2 cellular contexts compared by ENCODE assay signal in genomic region chr1:228374711-228375577, GRCh38.
A peak's percentile ranks its signal among the peaks of the same experiment; 100 is the strongest.
TF ChIP-seq lines count a peak whose summit lies in the region.

No MANE protein-coding gene starts in this region.

TF ChIP-seq in liver, 16 proteins besides CTCF, POLR2A, EP300 and RAD21 (continued from another document):
- TF ChIP-seq EGR1 (IDR thresholded peaks at IDR 0.05; ENCODE audit: low read depth in 2 of 2) (no peak), GABPA (IDR thresholded peaks at IDR 0.05 in 1 of 2, conservative IDR thresholded peaks at IDR 0.05 in 1 of 2) (no peak), YY1 (IDR thresholded peaks at IDR 0.05) (no peak), RXRA (IDR thresholded peaks at IDR 0.05) (peak; percentile 51), NR2F2 (IDR thresholded peaks at IDR 0.05) (peak; percentile 71), HNF4A (conservative IDR thresholded peaks at IDR 0.05) (no peak)

TF ChIP-seq in HepG2, 621 proteins besides CTCF, POLR2A, EP300 and RAD21:
- TF ChIP-seq ATF4 (CRISPR knock-in tag; IDR thresholded peaks at IDR 0.05), result no peak
- no peak for TF ChIP-seq RBM22 (optimal IDR thresholded peaks at IDR 0.05; ENCODE audit: low read length)
- no peak for TF ChIP-seq NFIC (IDR thresholded peaks at IDR 0.05; ENCODE audit: low read length)
- TF ChIP-seq ZNF180 (CRISPR knock-in tag; IDR thresholded peaks at IDR 0.05; ENCODE audit: borderline replicate concordance, low read depth), result no peak
- no peak for TF ChIP-seq ZNF563 (CRISPR knock-in tag; IDR thresholded peaks at IDR 0.05)
- no peak for TF ChIP-seq ZNF20 (CRISPR knock-in tag; IDR thresholded peaks at IDR 0.05)
- no peak for TF ChIP-seq ZFP82 (CRISPR knock-in tag; IDR thresholded peaks at IDR 0.05; ENCODE audit: borderline replicate concordance)
- no peak for TF ChIP-seq ZNF30 (CRISPR knock-in tag; IDR thresholded peaks at IDR 0.05)
- TF ChIP-seq ZNF891 (CRISPR knock-in tag; IDR thresholded peaks at IDR 0.05), result no peak
- TF ChIP-seq HDAC6 (IDR thresholded peaks at IDR 0.05; ENCODE audit: low read depth, low read length), result no peak
- no peak for TF ChIP-seq TOPORS (CRISPR knock-in tag; IDR thresholded peaks at IDR 0.05)
- TF ChIP-seq TBX3 (IDR thresholded peaks at IDR 0.05; ENCODE audit: borderline replicate concordance), result no peak
- TF ChIP-seq ZNF629 (CRISPR knock-in tag; conservative IDR thresholded peaks at IDR 0.05), result no peak
- no peak for TF ChIP-seq LCORL (IDR thresholded peaks at IDR 0.05)
- TF ChIP-seq LCORL (CRISPR knock-in tag; IDR thresholded peaks at IDR 0.05), result no peak
- no peak for TF ChIP-seq TCF7 (IDR thresholded peaks at IDR 0.05; ENCODE audit: low read depth)
- TF ChIP-seq ZNF616 (CRISPR knock-in tag; IDR thresholded peaks at IDR 0.05; ENCODE audit: low read depth), result no peak
- TF ChIP-seq SUZ12 (IDR thresholded peaks at IDR 0.05; ENCODE audit: low read depth, low read length), result no peak
- no peak for TF ChIP-seq CENPX (CRISPR knock-in tag; IDR thresholded peaks at IDR 0.05)
TF ChIP-seq in HepG2: peak in this region for 0.
